24 cellular contexts compared by ENCODE assay signal in the genomic region with DNA sequence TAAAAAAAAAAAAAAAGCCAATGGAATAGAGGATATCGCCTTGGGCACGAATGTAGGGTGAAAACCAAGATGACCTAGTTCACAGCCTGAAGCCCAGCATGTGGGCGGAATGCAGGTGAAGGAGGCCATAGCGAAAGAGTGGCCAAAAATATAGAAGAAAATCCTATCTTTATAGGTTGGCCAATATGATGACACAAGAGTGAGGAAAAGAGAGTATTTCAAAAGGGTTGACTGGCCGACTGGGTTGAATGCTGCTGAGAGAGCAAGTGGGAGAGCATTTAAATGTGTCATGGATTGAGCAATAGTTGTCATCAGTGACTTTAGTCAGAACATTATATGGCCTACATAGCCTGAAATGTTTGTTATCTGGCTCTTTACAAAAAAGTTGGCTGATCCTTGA. TPM values are rescaled to one million over a fixed set of nuclear protein-coding genes. Genes with fewer than 3 reads are reported as not detected.
DNase-seq lines count a peak whose midpoint lies in the region; ATAC-seq and TF ChIP-seq lines count a peak whose summit lies in the region.
"Had no signal": no experiment of that assay in that cellular context is flagged by ENCODE, and none has a peak within 500 bp of the region (broad histone marks: within the 10 kb centered on the region; RNA-seq: fewer than 3 reads in every experiment).

No MANE protein-coding gene starts in this region.

- no peak overlapping the region for H3K27ac Mint-ChIP-seq in HFFc6
- H3K27ac Mint-ChIP-seq: activated T-helper 2 cell treated with anti-CD3 and anti-CD28 coated beads, Interferon-gamma antibody, Interleukin-2, Interleukin-4, amounts not matched to agents 10 μg/mL and 5 μg/mL and 100 μg/mL, durations not matched to agents 14 hours and 24 hours and 36 hours; endodermal cell; memory B cell; natural killer cell; progenitor cell of endocrine pancreas; stimulated activated effector memory CD8-positive, alpha-beta T cell treated with anti-CD3 and anti-CD28 coated beads, Interleukin-12 subunit alpha, Interleukin-12 subunit beta, amount 100 ng/mL, for 72 hours had no signal

- no peak overlapping the region for H3K4me3 Mint-ChIP-seq in HFFc6
- H3K4me3 Mint-ChIP-seq: endodermal cell; memory B cell; natural killer cell; stimulated activated effector memory CD8-positive, alpha-beta T cell treated with anti-CD3 and anti-CD28 coated beads, Interleukin-12 subunit alpha, Interleukin-12 subunit beta, amount 100 ng/mL, for 72 hours had no signal

- intact Hi-C loops in sciatic nerve (cut with DNase I) (no loop called here), left colon (cut with DNase I, micrococcal nuclease) (no loop called here), mucosa of descending colon (cut with DNase I, micrococcal nuclease) (no loop called here)

- TF ChIP-seq CTCF in HFFc6 (IDR thresholded peaks at IDR 0.05) (no peak), mucosa of descending colon (IDR thresholded peaks at IDR 0.05) (no peak)

- H3K36me3 ChIP-seq in mucosa of descending colon (ENCODE audit: low read depth), result no peaks in the 10 kb centered on the region
- H3K36me3 ChIP-seq: BE2C, thyroid gland had no signal

- peaks cover 35% of the 10 kb centered on the region for H3K4me1 Mint-ChIP-seq in HFFc6 (ENCODE audit: low read depth)
- H3K4me1 Mint-ChIP-seq: endodermal cell; memory B cell; natural killer cell; stimulated activated effector memory CD8-positive, alpha-beta T cell treated with anti-CD3 and anti-CD28 coated beads, Interleukin-12 subunit alpha, Interleukin-12 subunit beta, amount 100 ng/mL, for 72 hours had no signal

- no peaks in the 10 kb centered on the region for H3K9me3 ChIP-seq in mucosa of descending colon
- H3K9me3 ChIP-seq: BE2C, thyroid gland had no signal

- H3K9me3 Mint-ChIP-seq in HFFc6, result no peaks in the 10 kb centered on the region
- H3K9me3 Mint-ChIP-seq: activated T-helper 2 cell treated with anti-CD3 and anti-CD28 coated beads, Interferon-gamma antibody, Interleukin-2, Interleukin-4, amounts not matched to agents 10 μg/mL and 5 μg/mL and 100 μg/mL, durations not matched to agents 14 hours and 24 hours and 36 hours had no signal

- no peaks in the 10 kb centered on the region for H3K36me3 Mint-ChIP-seq in HFFc6 (ENCODE audit: low read depth)
- H3K36me3 Mint-ChIP-seq: memory B cell; natural killer cell; stimulated activated effector memory CD8-positive, alpha-beta T cell treated with anti-CD3 and anti-CD28 coated beads, Interleukin-12 subunit alpha, Interleukin-12 subunit beta, amount 100 ng/mL, for 72 hours had no signal

- no peaks in the 10 kb centered on the region for H3K4me1 ChIP-seq in mucosa of descending colon (ENCODE audit: low read depth)
- H3K4me1 ChIP-seq: BE2C, thyroid gland had no signal

- H3K4me3 ChIP-seq in mucosa of descending colon, result no peak overlapping the region
- H3K4me3 ChIP-seq: thyroid gland had no signal

- H3K27me3 Mint-ChIP-seq in HFFc6 (ENCODE audit: insufficient read depth), result peaks cover 3% of the 10 kb centered on the region; the same call in 1 of the 2 replicates
- H3K27me3 Mint-ChIP-seq: memory B cell had no signal

- DNase-seq in HFFc6, result peak; percentile 60
- peak; percentile 11 for DNase-seq in RKO (ENCODE audit: low spot score)
- DNase-seq in sciatic nerve (ENCODE audit: low spot score), result no peak
- no peak for DNase-seq in SHP77 treated with DMSO at 0.1 percent for 48 hours (lab: John Stamatoyannopoulos, UW)
- DNase-seq in left colon, result no peak
- no peak for DNase-seq in mucosa of descending colon
- DNase-seq: activated CD4-positive, CD25-positive, alpha-beta regulatory T cell; activated CD8-positive, alpha-beta memory T cell treated with anti-CD3 and anti-CD28 coated beads for 24 hours; amygdala; BE2C; Calu3; endodermal cell; GDM1; glutamatergic neuron; KBM-7; natural killer cell; Right ventricle myocardium superior; T-helper 2 cell; thyroid gland had no signal

- ATAC-seq in esophagus mucosa, result peak; percentile 75
- peak; percentile 67 for ATAC-seq in sciatic nerve
- no peak for ATAC-seq in left colon
- ATAC-seq in mucosa of descending colon, result no peak
- ATAC-seq: natural killer cell; stimulated activated effector memory CD8-positive, alpha-beta T cell treated with anti-CD3 and anti-CD28 coated beads, Interleukin-12 subunit alpha, Interleukin-12 subunit beta, amount 100 ng/mL, for 72 hours had no signal

RNA-seq across cellular contexts. Expression of gene GLI3, which starts 17.2 kb away (rescaled TPM):
- total RNA-seq in HFFc6 (2021; fragmentation: NEBNext Ultra II Directional; extraction: Animal tissue kit (Norgen Biotek cat#: 25700)), result 10 to 100 TPM; 12.5 to 23.0 (median 21.7) TPM
- 15.0 TPM for total RNA-seq in esophagus mucosa
- 33.8 TPM for total RNA-seq in sciatic nerve
- total RNA-seq in left colon, result 1 to 10 TPM; 2.2 to 8.2 TPM
- total RNA-seq in mucosa of descending colon, result 10 to 100 TPM in 1 of 3 donors, 1 to 10 TPM in 2; 3.0 to 56.3 (median 8.8) TPM
- total RNA-seq: activated T-helper 2 cell treated with anti-CD3 and anti-CD28 coated beads, Interferon-gamma antibody, Interleukin-2, Interleukin-4, amounts not matched to agents 10 μg/mL and 5 μg/mL and 100 μg/mL, durations not matched to agents 14 hours and 24 hours and 36 hours; Calu3 had no signal

Comparison
In these comparisons a context has a peak if more than half of its experiments do, and no peak if none do; other contexts are left out.
1. DNase-seq: peak in HFFc6 (single experiment) and RKO (single experiment); none in sciatic nerve (single experiment), SHP77 treated with DMSO at 0.1 percent for 48 hours (single experiment), left colon (0 of 2) and mucosa of descending colon (0 of 3).
2. ATAC-seq: peak in esophagus mucosa (single experiment) and sciatic nerve (single experiment); none in left colon (single experiment) and mucosa of descending colon (single experiment).